ENCODE assay signal across 3 cellular contexts in the genomic region with DNA sequence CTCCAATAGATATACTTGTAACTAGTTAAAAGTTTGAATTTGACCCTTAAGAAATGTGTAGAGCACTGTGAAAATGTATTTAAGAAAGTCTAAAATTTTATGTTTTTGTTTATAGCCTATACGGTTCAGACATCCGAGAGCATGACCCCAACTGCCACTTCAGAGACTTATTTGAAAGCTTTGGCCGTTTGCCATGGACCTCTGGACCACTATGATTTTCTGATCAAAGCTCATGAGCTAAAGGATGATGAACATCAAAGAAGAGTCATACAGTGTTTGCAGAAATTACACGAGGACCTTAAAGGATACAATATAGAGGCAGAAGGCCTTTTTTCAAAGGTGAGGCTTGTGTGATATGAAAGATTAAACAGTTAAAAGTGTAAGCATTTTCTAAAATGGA.
TF ChIP-seq lines count a peak whose summit lies in the region.

No MANE protein-coding gene starts in this region.

TF ChIP-seq in HepG2, 621 proteins besides CTCF, POLR2A, EP300 and RAD21 (continues in another document):
- TF ChIP-seq ZBTB7B (CRISPR knock-in tag; IDR thresholded peaks at IDR 0.05) (no peak), TOPORS (CRISPR knock-in tag; IDR thresholded peaks at IDR 0.05) (no peak), MAFG (CRISPR knock-in tag; IDR thresholded peaks at IDR 0.05) (no peak), ZNF205 (CRISPR knock-in tag; IDR thresholded peaks at IDR 0.05) (no peak), ZNF652 (CRISPR knock-in tag; IDR thresholded peaks at IDR 0.05; ENCODE audit: borderline replicate concordance, low read depth) (no peak), RFX1 (IDR thresholded peaks at IDR 0.05) (no peak), ZFP37 (CRISPR knock-in tag; IDR thresholded peaks at IDR 0.05; ENCODE audit: borderline replicate concordance) (no peak), PPARG (CRISPR knock-in tag; conservative IDR thresholded peaks at IDR 0.05) (no peak), NR2F6 (IDR thresholded peaks at IDR 0.05) (peak; percentile 33; the same call in 1 of the 2 replicates), NR2F6 (CRISPR knock-in tag; IDR thresholded peaks at IDR 0.05) (no peak), HNRNPL (IDR thresholded peaks at IDR 0.05; ENCODE audit: low read depth, low read length) (no peak), HIVEP1 (CRISPR knock-in tag; IDR thresholded peaks at IDR 0.05) (no peak), NR2F2 (IDR thresholded peaks at IDR 0.05; ENCODE audit: borderline replicate concordance, low read depth) (peak; percentile 64; the same call in 1 of the 2 replicates), ZNF350 (CRISPR knock-in tag; IDR thresholded peaks at IDR 0.05; ENCODE audit: borderline replicate concordance, low read depth) (no peak), ZNF629 (CRISPR knock-in tag; conservative IDR thresholded peaks at IDR 0.05) (no peak), ZNF337 (CRISPR knock-in tag; IDR thresholded peaks at IDR 0.05; ENCODE audit: borderline replicate concordance, low read depth) (no peak), ZNF274 (CRISPR knock-in tag; IDR thresholded peaks at IDR 0.05) (no peak), GZF1 (CRISPR knock-in tag; IDR thresholded peaks at IDR 0.05) (no peak), GABPB1 (CRISPR knock-in tag; IDR thresholded peaks at IDR 0.05) (no peak), ZIK1 (CRISPR knock-in tag; IDR thresholded peaks at IDR 0.05; ENCODE audit: borderline replicate concordance, low read depth) (no peak), NFKBIZ (CRISPR knock-in tag; IDR thresholded peaks at IDR 0.05) (no peak), SIX4 (CRISPR knock-in tag; IDR thresholded peaks at IDR 0.05) (no peak), KAT2B (IDR thresholded peaks at IDR 0.05; ENCODE audit: borderline replicate concordance, low read depth, low read length) (no peak), ZNF749 (CRISPR knock-in tag; IDR thresholded peaks at IDR 0.05; ENCODE audit: borderline replicate concordance) (no peak), TBP (CRISPR knock-in tag; IDR thresholded peaks at IDR 0.05) (no peak), NR2F1 (CRISPR knock-in tag; IDR thresholded peaks at IDR 0.05) (0 out of 4 replicates have a peak, but pooled peaks of 1 of the 2 experiments have one; percentile 16), NFIC (IDR thresholded peaks at IDR 0.05; ENCODE audit: low read length) (peak; percentile 38; the same call in 1 of the 2 replicates)
- TF ChIP-seq, protein P1, sequence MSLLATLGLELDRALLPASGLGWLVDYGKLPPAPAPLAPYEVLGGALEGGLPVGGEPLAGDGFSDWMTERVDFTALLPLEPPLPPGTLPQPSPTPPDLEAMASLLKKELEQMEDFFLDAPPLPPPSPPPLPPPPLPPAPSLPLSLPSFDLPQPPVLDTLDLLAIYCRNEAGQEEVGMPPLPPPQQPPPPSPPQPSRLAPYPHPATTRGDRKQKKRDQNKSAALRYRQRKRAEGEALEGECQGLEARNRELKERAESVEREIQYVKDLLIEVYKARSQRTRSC (CRISPR knock-in tag; IDR thresholded peaks at IDR 0.05; ENCODE audit: low read depth) = no peak
- TF ChIP-seq, protein P2, sequence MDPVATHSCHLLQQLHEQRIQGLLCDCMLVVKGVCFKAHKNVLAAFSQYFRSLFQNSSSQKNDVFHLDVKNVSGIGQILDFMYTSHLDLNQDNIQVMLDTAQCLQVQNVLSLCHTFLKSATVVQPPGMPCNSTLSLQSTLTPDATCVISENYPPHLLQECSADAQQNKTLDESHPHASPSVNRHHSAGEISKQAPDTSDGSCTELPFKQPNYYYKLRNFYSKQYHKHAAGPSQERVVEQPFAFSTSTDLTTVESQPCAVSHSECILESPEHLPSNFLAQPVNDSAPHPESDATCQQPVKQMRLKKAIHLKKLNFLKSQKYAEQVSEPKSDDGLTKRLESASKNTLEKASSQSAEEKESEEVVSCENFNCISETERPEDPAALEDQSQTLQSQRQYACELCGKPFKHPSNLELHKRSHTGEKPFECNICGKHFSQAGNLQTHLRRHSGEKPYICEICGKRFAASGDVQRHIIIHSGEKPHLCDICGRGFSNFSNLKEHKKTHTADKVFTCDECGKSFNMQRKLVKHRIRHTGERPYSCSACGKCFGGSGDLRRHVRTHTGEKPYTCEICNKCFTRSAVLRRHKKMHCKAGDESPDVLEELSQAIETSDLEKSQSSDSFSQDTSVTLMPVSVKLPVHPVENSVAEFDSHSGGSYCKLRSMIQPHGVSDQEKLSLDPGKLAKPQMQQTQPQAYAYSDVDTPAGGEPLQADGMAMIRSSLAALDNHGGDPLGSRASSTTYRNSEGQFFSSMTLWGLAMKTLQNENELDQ (CRISPR knock-in tag; IDR thresholded peaks at IDR 0.05; ENCODE audit: borderline replicate concordance) = no peak

TF ChIP-seq in IMR-90, 13 proteins besides CTCF, POLR2A, EP300 and RAD21:
- TF ChIP-seq FOS (IDR thresholded peaks at IDR 0.05; ENCODE audit: low read depth, low read length) (no peak), CHD1 (IDR thresholded peaks at IDR 0.05; ENCODE audit: low read depth, low read length) (no peak), BHLHE40 (IDR thresholded peaks at IDR 0.05; ENCODE audit: low read depth, low read length) (no peak), MXI1 (IDR thresholded peaks at IDR 0.05; ENCODE audit: borderline replicate concordance, low read depth, low read length) (no peak), MAZ (IDR thresholded peaks at IDR 0.05; ENCODE audit: borderline replicate concordance, low read depth, low read length) (no peak), NFE2L2 (IDR thresholded peaks at IDR 0.05; ENCODE audit: low read depth, low read length) (no peak), RCOR1 (IDR thresholded peaks at IDR 0.05; ENCODE audit: insufficient replicate concordance, low read length) (no peak), CEBPB (IDR thresholded peaks at IDR 0.05; ENCODE audit: low read depth, low read length) (no peak), SMC3 (IDR thresholded peaks at IDR 0.05; ENCODE audit: low read depth, low read length) (no peak), MAFK (IDR thresholded peaks at IDR 0.05; ENCODE audit: low read depth, low read length) (no peak)
- TF ChIP-seq, protein P3, sequence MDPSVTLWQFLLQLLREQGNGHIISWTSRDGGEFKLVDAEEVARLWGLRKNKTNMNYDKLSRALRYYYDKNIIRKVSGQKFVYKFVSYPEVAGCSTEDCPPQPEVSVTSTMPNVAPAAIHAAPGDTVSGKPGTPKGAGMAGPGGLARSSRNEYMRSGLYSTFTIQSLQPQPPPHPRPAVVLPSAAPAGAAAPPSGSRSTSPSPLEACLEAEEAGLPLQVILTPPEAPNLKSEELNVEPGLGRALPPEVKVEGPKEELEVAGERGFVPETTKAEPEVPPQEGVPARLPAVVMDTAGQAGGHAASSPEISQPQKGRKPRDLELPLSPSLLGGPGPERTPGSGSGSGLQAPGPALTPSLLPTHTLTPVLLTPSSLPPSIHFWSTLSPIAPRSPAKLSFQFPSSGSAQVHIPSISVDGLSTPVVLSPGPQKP (IDR thresholded peaks at IDR 0.05; ENCODE audit: borderline replicate concordance, low read depth, low read length) = no peak
- TF ChIP-seq, protein P4, sequence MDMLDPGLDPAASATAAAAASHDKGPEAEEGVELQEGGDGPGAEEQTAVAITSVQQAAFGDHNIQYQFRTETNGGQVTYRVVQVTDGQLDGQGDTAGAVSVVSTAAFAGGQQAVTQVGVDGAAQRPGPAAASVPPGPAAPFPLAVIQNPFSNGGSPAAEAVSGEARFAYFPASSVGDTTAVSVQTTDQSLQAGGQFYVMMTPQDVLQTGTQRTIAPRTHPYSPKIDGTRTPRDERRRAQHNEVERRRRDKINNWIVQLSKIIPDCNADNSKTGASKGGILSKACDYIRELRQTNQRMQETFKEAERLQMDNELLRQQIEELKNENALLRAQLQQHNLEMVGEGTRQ (IDR thresholded peaks at IDR 0.05; ENCODE audit: low read depth, low read length) = no peak

TF ChIP-seq in SK-N-SH, 30 proteins besides CTCF, POLR2A, EP300 and RAD21:
- TF ChIP-seq TCF12 (IDR thresholded peaks at IDR 0.05) (no peak), FOXM1 (IDR thresholded peaks at IDR 0.05; ENCODE audit: low read depth) (no peak), JUND (IDR thresholded peaks at IDR 0.05) (no peak), TEAD4 (IDR thresholded peaks at IDR 0.05; ENCODE audit: borderline replicate concordance, insufficient read depth) (no peak)
- TF ChIP-seq, protein P5, sequence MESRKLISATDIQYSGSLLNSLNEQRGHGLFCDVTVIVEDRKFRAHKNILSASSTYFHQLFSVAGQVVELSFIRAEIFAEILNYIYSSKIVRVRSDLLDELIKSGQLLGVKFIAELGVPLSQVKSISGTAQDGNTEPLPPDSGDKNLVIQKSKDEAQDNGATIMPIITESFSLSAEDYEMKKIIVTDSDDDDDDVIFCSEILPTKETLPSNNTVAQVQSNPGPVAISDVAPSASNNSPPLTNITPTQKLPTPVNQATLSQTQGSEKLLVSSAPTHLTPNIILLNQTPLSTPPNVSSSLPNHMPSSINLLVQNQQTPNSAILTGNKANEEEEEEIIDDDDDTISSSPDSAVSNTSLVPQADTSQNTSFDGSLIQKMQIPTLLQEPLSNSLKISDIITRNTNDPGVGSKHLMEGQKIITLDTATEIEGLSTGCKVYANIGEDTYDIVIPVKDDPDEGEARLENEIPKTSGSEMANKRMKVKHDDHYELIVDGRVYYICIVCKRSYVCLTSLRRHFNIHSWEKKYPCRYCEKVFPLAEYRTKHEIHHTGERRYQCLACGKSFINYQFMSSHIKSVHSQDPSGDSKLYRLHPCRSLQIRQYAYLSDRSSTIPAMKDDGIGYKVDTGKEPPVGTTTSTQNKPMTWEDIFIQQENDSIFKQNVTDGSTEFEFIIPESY (IDR thresholded peaks at IDR 0.05; ENCODE audit: borderline replicate concordance, low read depth) = no peak
